ENCODE assay signal across 1 cellular context in genomic region chr12:3803865-3804472, GRCh38.
TF ChIP-seq lines count a peak whose summit lies in the region.

No MANE protein-coding gene starts in this region.

TF ChIP-seq in H1, 55 proteins besides CTCF, POLR2A, EP300 and RAD21 (continued from another document):
- no peak for TF ChIP-seq ATF2 (IDR thresholded peaks at IDR 0.05; ENCODE audit: low read length)
- 0 out of 2 replicates have a peak, but pooled peaks have one; percentile 16 for TF ChIP-seq CREB1 (IDR thresholded peaks at IDR 0.05)
- TF ChIP-seq YY1 (IDR thresholded peaks at IDR 0.05; ENCODE audit: low read depth, low read length), result peak; percentile 29; the same call in 1 of the 2 replicates
